13 cellular contexts compared by ENCODE assay signal in the genomic region with DNA sequence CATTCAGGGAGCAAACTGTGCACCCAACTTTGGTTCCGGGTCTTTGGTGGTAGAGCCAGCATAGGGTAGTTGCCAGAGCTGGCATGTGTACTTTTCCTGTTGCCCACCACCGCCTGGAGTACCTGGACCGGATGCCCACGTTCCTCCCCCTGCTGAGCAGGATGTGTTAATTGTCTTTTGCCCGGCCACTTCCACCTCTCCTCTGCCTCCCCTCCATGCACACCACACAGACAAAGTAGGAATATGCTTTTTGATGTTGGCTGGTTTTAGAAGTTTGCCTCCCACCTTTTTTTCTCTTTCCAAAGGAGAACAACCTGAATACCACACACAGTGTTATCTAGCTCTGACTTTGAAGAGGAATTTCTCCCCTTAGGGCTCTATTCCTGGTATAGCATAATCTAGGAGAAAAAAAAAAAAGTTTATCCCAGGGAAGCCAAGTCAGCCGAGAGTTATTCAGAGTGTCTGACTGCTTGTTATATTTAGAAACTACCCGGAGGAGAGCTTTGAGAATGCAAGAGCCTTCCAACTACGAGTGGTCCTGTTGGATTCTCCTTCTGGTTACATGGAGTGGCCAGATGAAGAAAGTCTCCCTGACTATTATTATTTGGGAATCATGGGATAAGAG.
A peak's percentile ranks its signal among the peaks of the same experiment; 100 is the strongest.
DNase-seq lines count a peak whose midpoint lies in the region; ATAC-seq and TF ChIP-seq lines count a peak whose summit lies in the region.
"Had no signal": no experiment of that assay in that cellular context is flagged by ENCODE, and none has a peak within 500 bp of the region (broad histone marks: within the 10 kb centered on the region; RNA-seq: fewer than 3 reads in every experiment).

No MANE protein-coding gene starts in this region.

- intact Hi-C loops in activated B cell treated with CpG ODN at 0.5 μM for 24 hours (cut with micrococcal nuclease) = no loop called here
- intact Hi-C loops in heart right ventricle (cut with DNase I) = loop anchor here in 4 of 10 donors (5.0 to 10.0 kb wide), 5 partner anchors 35 to 110 kb away; a partner anchor contains a TSS
- intact Hi-C loops in vagina (cut with DNase I) = no loop called here
- intact Hi-C loops in activated CD8-positive, alpha-beta T cell treated with anti-CD3 and anti-CD28 coated beads for 36 hours (cut with micrococcal nuclease) = no loop called here

- H3K4me3 ChIP-seq in heart right ventricle = no peak overlapping the region
- no peak overlapping the region for H3K4me3 ChIP-seq in vagina
- H3K4me3 ChIP-seq: suprapubic skin had no signal

- H3K27ac Mint-ChIP-seq in activated B cell treated with CpG ODN at 0.5 μM for 24 hours (peak overlapping the region; percentile 16), nephron progenitor cell (peak overlapping the region; percentile 18)
- no peak overlapping the region for H3K27ac Mint-ChIP-seq in activated CD8-positive, alpha-beta T cell treated with anti-CD3 and anti-CD28 coated beads for 36 hours
- H3K27ac Mint-ChIP-seq: progenitor cell of endocrine pancreas had no signal

- H3K27ac ChIP-seq in heart right ventricle = peak overlapping the region in 9 of 10 donors; percentile 24 to 82 (median 54)
- peak overlapping the region; percentile 78 for H3K27ac ChIP-seq in vagina
- H3K27ac ChIP-seq: suprapubic skin had no signal

- H3K27me3 Mint-ChIP-seq in activated B cell treated with CpG ODN at 0.5 μM for 24 hours (no peaks in the 10 kb centered on the region), nephron progenitor cell (ENCODE audit: low read depth, poor library complexity) (no peaks in the 10 kb centered on the region)
- no peaks in the 10 kb centered on the region for H3K27me3 Mint-ChIP-seq in activated CD8-positive, alpha-beta T cell treated with anti-CD3 and anti-CD28 coated beads for 36 hours
- H3K27me3 Mint-ChIP-seq: IgD-negative memory B cell, progenitor cell of endocrine pancreas had no signal

- H3K4me1 ChIP-seq in heart right ventricle (peaks cover 19 to 67% (median 46%) of the 10 kb centered on the region in 9 donors), vagina (peaks cover 46% of the 10 kb centered on the region)

- TF ChIP-seq POLR2A in vagina (IDR thresholded peaks at IDR 0.05) = no peak

- no peaks in the 10 kb centered on the region for H3K27me3 ChIP-seq in heart right ventricle
- no peaks in the 10 kb centered on the region for H3K27me3 ChIP-seq in vagina
- H3K27me3 ChIP-seq: suprapubic skin had no signal

- DNase-seq in activated B cell treated with CpG ODN at 0.5 μM for 24 hours = no peak
- peak; percentile 9 to 25 for DNase-seq in heart right ventricle
- DNase-seq in nephron progenitor cell = no peak
- no peak for DNase-seq in vagina (ENCODE audit: extremely low spot score in 2 of 2)
- no peak for DNase-seq in stimulated activated CD4-positive, alpha-beta T cell treated with anti-CD3 and anti-CD28 coated beads, Interleukin-4, amount 100 ng/mL, for 24 hours
- DNase-seq in activated CD8-positive, alpha-beta T cell treated with anti-CD3 and anti-CD28 coated beads for 36 hours = no peak
- DNase-seq: activated CD8-positive, alpha-beta memory T cell treated with anti-CD3 and anti-CD28 coated beads, Interleukin-2, amount 50 U/mL, for 4 hours; COR-L47; NCI-H524 treated with DMSO at 0.1 percent for 48 hours had no signal

- ATAC-seq in activated B cell treated with CpG ODN at 0.5 μM for 24 hours (ENCODE audit: low read depth) (no peak), heart right ventricle (peak; percentile 60 to 86 (median 77)), HG03280 (IDR thresholded peaks at IDR 0.05; ENCODE audit: unreplicated experiment) (no peak)
- no peak for ATAC-seq in activated CD8-positive, alpha-beta T cell treated with anti-CD3 and anti-CD28 coated beads for 36 hours

- H3K9me3 ChIP-seq in heart right ventricle (no peaks in the 10 kb centered on the region), vagina (no peaks in the 10 kb centered on the region)
- H3K9me3 ChIP-seq: suprapubic skin had no signal

- peaks cover 19% of the 10 kb centered on the region for H3K36me3 Mint-ChIP-seq in activated B cell treated with CpG ODN at 0.5 μM for 24 hours (ENCODE audit: low read depth)
- H3K36me3 Mint-ChIP-seq in nephron progenitor cell (ENCODE audit: low read depth) = peaks cover under 1% of the 10 kb centered on the region
- no peaks in the 10 kb centered on the region for H3K36me3 Mint-ChIP-seq in activated CD8-positive, alpha-beta T cell treated with anti-CD3 and anti-CD28 coated beads for 36 hours (ENCODE audit: low read depth)

- 18 to 21% methylated on average over 8 of the region's 8 CpGs for WGBS in heart right ventricle, 2 donors

- POLR2A ChIA-PET in activated B cell treated with CpG ODN at 0.5 μM for 24 hours (lab: Charles Lee) = interaction anchor here (0.7 kb wide), 1 partner anchor 16 kb away, joined by 4 read pairs; no protein-coding TSS in a partner anchor
- POLR2A ChIA-PET in activated CD8-positive, alpha-beta T cell treated with anti-CD3 and anti-CD28 coated beads for 36 hours (lab: Charles Lee) = no interaction called here

- H3K4me3 Mint-ChIP-seq in activated B cell treated with CpG ODN at 0.5 μM for 24 hours = no peak overlapping the region
- H3K4me3 Mint-ChIP-seq in nephron progenitor cell = no peak overlapping the region
- H3K4me3 Mint-ChIP-seq in activated CD8-positive, alpha-beta T cell treated with anti-CD3 and anti-CD28 coated beads for 36 hours = no peak overlapping the region
- H3K4me3 Mint-ChIP-seq: IgD-negative memory B cell had no signal

- H3K9me3 Mint-ChIP-seq in activated B cell treated with CpG ODN at 0.5 μM for 24 hours (no peaks in the 10 kb centered on the region), nephron progenitor cell (no peaks in the 10 kb centered on the region)
- H3K9me3 Mint-ChIP-seq in activated CD8-positive, alpha-beta T cell treated with anti-CD3 and anti-CD28 coated beads for 36 hours = no peaks in the 10 kb centered on the region
- H3K9me3 Mint-ChIP-seq: IgD-negative memory B cell had no signal

- no peak for TF ChIP-seq CTCF in activated B cell treated with CpG ODN at 0.5 μM for 24 hours (IDR thresholded peaks at IDR 0.05)
- TF ChIP-seq CTCF in heart right ventricle (IDR thresholded peaks at IDR 0.05) = no peak
- no peak for TF ChIP-seq CTCF in nephron progenitor cell (IDR thresholded peaks at IDR 0.05)
- TF ChIP-seq CTCF in vagina (IDR thresholded peaks at IDR 0.05) = no peak
- TF ChIP-seq CTCF in activated CD8-positive, alpha-beta T cell treated with anti-CD3 and anti-CD28 coated beads for 36 hours (IDR thresholded peaks at IDR 0.05) = no peak

- CTCF ChIA-PET in activated B cell treated with CpG ODN at 0.5 μM for 24 hours (lab: Charles Lee) = no interaction called here
- CTCF ChIA-PET in activated CD8-positive, alpha-beta T cell treated with anti-CD3 and anti-CD28 coated beads for 36 hours (lab: Charles Lee) = no interaction called here

- H3K36me3 ChIP-seq in heart right ventricle (no peaks in the 10 kb centered on the region), vagina (no peaks in the 10 kb centered on the region)
- H3K36me3 ChIP-seq: suprapubic skin had no signal

- H3K4me1 Mint-ChIP-seq in activated B cell treated with CpG ODN at 0.5 μM for 24 hours (peaks cover 68% of the 10 kb centered on the region), nephron progenitor cell (peaks cover 57% of the 10 kb centered on the region)
- H3K4me1 Mint-ChIP-seq in activated CD8-positive, alpha-beta T cell treated with anti-CD3 and anti-CD28 coated beads for 36 hours (ENCODE audit: low read depth) = peaks cover 24% of the 10 kb centered on the region

Comparison
In these comparisons a context has a peak if more than half of its experiments do, and no peak if none do; other contexts are left out.
1. ATAC-seq: peak in heart right ventricle (8 of 8); none in activated B cell treated with CpG ODN at 0.5 μM for 24 hours (single experiment), activated CD8-positive, alpha-beta T cell treated with anti-CD3 and anti-CD28 coated beads for 36 hours (single experiment) and HG03280 (single experiment).
2. DNase-seq: peak in heart right ventricle (2 of 2); none in activated B cell treated with CpG ODN at 0.5 μM for 24 hours (single experiment), nephron progenitor cell (single experiment), vagina (0 of 2), stimulated activated CD4-positive, alpha-beta T cell treated with anti-CD3 and anti-CD28 coated beads, Interleukin-4, amount 100 ng/mL, for 24 hours (single experiment) and activated CD8-positive, alpha-beta T cell treated with anti-CD3 and anti-CD28 coated beads for 36 hours (single experiment).